Comparison of ENCODE assay signal across 23 cellular contexts in the genomic region with DNA sequence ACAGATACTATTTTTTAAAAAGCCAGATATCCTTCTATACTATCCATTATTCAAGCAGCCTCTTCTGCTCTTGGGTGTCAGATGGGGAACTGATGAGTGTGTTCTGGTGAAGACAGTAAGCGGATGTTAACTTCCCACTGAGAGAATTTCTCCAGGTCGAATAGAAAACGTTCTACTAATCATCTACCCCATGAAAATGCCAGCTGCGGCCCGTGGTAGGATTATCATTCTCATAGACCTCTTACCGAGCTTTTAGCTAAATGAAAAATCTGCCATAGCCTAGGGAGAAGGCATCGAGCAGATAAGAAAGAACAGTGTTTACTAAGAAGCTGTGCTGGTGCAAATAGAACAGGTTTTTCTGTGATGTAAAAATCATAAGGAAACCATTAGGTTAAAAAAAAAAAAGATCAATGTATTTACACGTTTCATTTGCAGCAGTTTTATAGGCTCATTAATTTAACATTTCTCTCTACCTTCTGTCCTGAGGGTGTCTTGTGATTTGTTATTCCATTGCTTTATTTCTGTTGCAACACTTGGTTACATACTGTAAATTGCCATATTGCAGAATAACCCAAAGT.
"Had no signal": no experiment of that assay in that cellular context is flagged by ENCODE, and none has a peak within 500 bp of the region (broad histone marks: within the 10 kb centered on the region; RNA-seq: fewer than 3 reads in every experiment).

No MANE protein-coding gene starts in this region.

- H3K36me3 Mint-ChIP-seq: activated CD4-positive, alpha-beta memory T cell treated with anti-CD3 and anti-CD28 coated beads for 36 hours; activated naive CD8-positive, alpha-beta T cell treated with anti-CD3 and anti-CD28 coated beads for 36 hours; type B pancreatic cell had no signal

- H3K4me3 ChIP-seq: cardiac muscle cell, esophagus squamous epithelium, hepatocyte, right atrium auricular region had no signal

- H3K36me3 ChIP-seq: cardiac muscle cell, esophagus squamous epithelium, right atrium auricular region had no signal

- H2AFZ ChIP-seq: hepatocyte had no signal

- H3K27me3 ChIP-seq: cardiac muscle cell, esophagus squamous epithelium, hepatocyte, right atrium auricular region had no signal

- H3K27me3 Mint-ChIP-seq: activated CD4-positive, alpha-beta memory T cell treated with anti-CD3 and anti-CD28 coated beads for 36 hours; activated naive CD8-positive, alpha-beta T cell treated with anti-CD3 and anti-CD28 coated beads for 36 hours; dendritic cell treated with granulocyte-macrophage colony-stimulating factor and Interleukin-4, amounts not matched to agents 40 ng/mL and 50 ng/mL, for 4 days; progenitor cell of endocrine pancreas; stimulated activated naive CD8-positive, alpha-beta T cell treated with anti-CD3 and anti-CD28 coated beads, Interleukin-15, amount 100 ng/mL, for 72 hours; type B pancreatic cell had no signal

- H3K9me3 ChIP-seq: esophagus squamous epithelium, right atrium auricular region had no signal

- ATAC-seq: left lobe of liver; stimulated activated naive CD8-positive, alpha-beta T cell treated with anti-CD3 and anti-CD28 coated beads, Interleukin-15, amount 100 ng/mL, for 72 hours had no signal

- H3K27ac Mint-ChIP-seq: activated CD4-positive, alpha-beta memory T cell treated with anti-CD3 and anti-CD28 coated beads for 36 hours; activated naive CD8-positive, alpha-beta T cell treated with anti-CD3 and anti-CD28 coated beads for 36 hours; activated T-helper 1 cell treated with anti-CD3 and anti-CD28 coated beads, Interleukin-12 subunit alpha, Interleukin-12 subunit beta, Interleukin-2, Interleukin-4 antibody, amounts not matched to agents 30 ng/mL and 10 ng/mL and 1 ng/mL, durations not matched to agents 14 hours and 24 hours and 36 hours; dendritic cell treated with granulocyte-macrophage colony-stimulating factor and Interleukin-4, amounts not matched to agents 40 ng/mL and 50 ng/mL, for 4 days; nephron; progenitor cell of endocrine pancreas; stimulated activated naive CD8-positive, alpha-beta T cell treated with anti-CD3 and anti-CD28 coated beads, Interleukin-15, amount 100 ng/mL, for 72 hours; type B pancreatic cell had no signal

- H3K9me3 Mint-ChIP-seq: activated CD4-positive, alpha-beta memory T cell treated with anti-CD3 and anti-CD28 coated beads for 36 hours; activated T-helper 1 cell treated with anti-CD3 and anti-CD28 coated beads, Interleukin-12 subunit alpha, Interleukin-12 subunit beta, Interleukin-2, Interleukin-4 antibody, amounts not matched to agents 30 ng/mL and 10 ng/mL and 1 ng/mL, durations not matched to agents 14 hours and 24 hours and 36 hours; dendritic cell treated with granulocyte-macrophage colony-stimulating factor and Interleukin-4, amounts not matched to agents 40 ng/mL and 50 ng/mL, for 4 days; nephron; stimulated activated naive CD8-positive, alpha-beta T cell treated with anti-CD3 and anti-CD28 coated beads, Interleukin-15, amount 100 ng/mL, for 72 hours; type B pancreatic cell had no signal

- H3K4me1 ChIP-seq: esophagus squamous epithelium, right atrium auricular region had no signal

- H3K4me3 Mint-ChIP-seq: activated CD4-positive, alpha-beta memory T cell treated with anti-CD3 and anti-CD28 coated beads for 36 hours; activated naive CD8-positive, alpha-beta T cell treated with anti-CD3 and anti-CD28 coated beads for 36 hours; activated T-helper 1 cell treated with anti-CD3 and anti-CD28 coated beads, Interleukin-12 subunit alpha, Interleukin-12 subunit beta, Interleukin-2, Interleukin-4 antibody, amounts not matched to agents 30 ng/mL and 10 ng/mL and 1 ng/mL, durations not matched to agents 14 hours and 24 hours and 36 hours; dendritic cell treated with granulocyte-macrophage colony-stimulating factor and Interleukin-4, amounts not matched to agents 40 ng/mL and 50 ng/mL, for 4 days; nephron; stimulated activated naive CD8-positive, alpha-beta T cell treated with anti-CD3 and anti-CD28 coated beads, Interleukin-15, amount 100 ng/mL, for 72 hours; type B pancreatic cell had no signal

- H3K79me2 ChIP-seq: hepatocyte had no signal

- H3K4me1 Mint-ChIP-seq: activated naive CD8-positive, alpha-beta T cell treated with anti-CD3 and anti-CD28 coated beads for 36 hours; nephron; stimulated activated naive CD8-positive, alpha-beta T cell treated with anti-CD3 and anti-CD28 coated beads, Interleukin-15, amount 100 ng/mL, for 72 hours had no signal

- H3K27ac ChIP-seq: cardiac muscle cell, esophagus squamous epithelium, hepatocyte, right atrium auricular region, VCaP had no signal

- DNase-seq: activated CD4-positive, alpha-beta memory T cell treated with anti-CD3 and anti-CD28 coated beads for 36 hours; activated gamma-delta T cell treated with Interleukin-2 at 50 U/mL for 16 hours; activated naive CD8-positive, alpha-beta T cell treated with anti-CD3 and anti-CD28 coated beads for 36 hours; activated T-cell treated with anti-CD3 and anti-CD28 coated beads for 4 hours; amygdala; effector memory CD4-positive, alpha-beta T cell; esophagus squamous epithelium; kidney; midbrain; stimulated activated CD4-positive, alpha-beta T cell treated with anti-CD3 and anti-CD28 coated beads, Interleukin-15, amount 100 ng/mL, for 24 hours; stimulated activated CD4-positive, alpha-beta T cell treated with anti-CD3 and anti-CD28 coated beads, Interleukin-2, amount 100 ng/mL, for 48 hours; stimulated activated naive CD8-positive, alpha-beta T cell treated with anti-CD3 and anti-CD28 coated beads, Interleukin-15, amount 100 ng/mL, for 72 hours; T-helper 2 cell had no signal

- H3K4me2 ChIP-seq: hepatocyte had no signal
